ENCODE assay signal across 14 cellular contexts in the genomic region with DNA sequence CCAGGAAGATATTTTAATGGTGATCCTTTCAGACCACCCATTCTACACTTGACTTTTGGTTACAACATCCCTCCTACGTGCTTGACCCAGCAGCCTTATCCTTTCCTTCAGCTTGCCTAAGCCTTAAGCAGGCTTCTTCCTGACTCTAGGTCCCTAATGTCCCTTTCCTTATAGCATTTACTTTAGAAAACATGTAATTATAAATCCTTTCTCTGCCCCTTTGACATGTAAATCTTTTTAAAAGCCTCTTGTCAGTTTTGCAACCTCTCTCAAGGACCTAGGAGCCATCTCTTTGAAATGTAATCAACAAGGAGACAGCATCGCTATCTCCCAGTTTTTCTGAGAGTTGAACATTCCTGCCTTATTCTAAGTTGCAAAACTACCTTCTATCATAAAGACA.
A peak's percentile ranks its signal among the peaks of the same experiment; 100 is the strongest.
DNase-seq lines count a peak whose midpoint lies in the region; ATAC-seq and TF ChIP-seq lines count a peak whose summit lies in the region.
"Had no signal": no experiment of that assay in that cellular context is flagged by ENCODE, and none has a peak within 500 bp of the region (broad histone marks: within the 10 kb centered on the region; RNA-seq: fewer than 3 reads in every experiment).

No MANE protein-coding gene starts in this region.

- peaks cover 99% of the 10 kb centered on the region for H3K27me3 Mint-ChIP-seq in WTC11 (ENCODE audit: low read depth)
- no peaks in the 10 kb centered on the region for H3K27me3 Mint-ChIP-seq in mesothelial cell of epicardium (ENCODE audit: low read depth)

- CTCF ChIA-PET in WTC11 (lab: Charles Lee) = interaction anchor here (0.9 to 1.4 kb wide), 3 partner anchors 11 to 90 kb away, joined by 4 to 7 read pairs (median 5); no protein-coding TSS in a partner anchor

- POLR2A ChIA-PET in WTC11 (lab: Charles Lee) = no interaction called here

- DNase-seq in NCI-H2227 (lab: John Stamatoyannopoulos, UW; ENCODE audit: unreplicated experiment) (peak; percentile 16), WTC11 (ENCODE audit: low spot score) (no peak), iPS DF 4.7 (ENCODE audit: extremely low read depth, low spot score) (peak; percentile 22), mesothelial cell of epicardium (ENCODE audit: low spot score in 2 of 2, unreplicated experiment in 2 of 2) (no peak), putamen (ENCODE audit: low spot score) (no peak), cerebellar nuclear complex (lab: John Stamatoyannopoulos, UW) (no peak)
- DNase-seq in activated CD8-positive, alpha-beta memory T cell treated with anti-CD3 and anti-CD28 coated beads, Interleukin-2, amount 50 U/mL, for 4 hours = no peak
- DNase-seq: CD8-positive, alpha-beta T cell; COR-L47; DMS153; EL had no signal

- H3K4me1 Mint-ChIP-seq in WTC11 (peaks cover 57% of the 10 kb centered on the region), mesothelial cell of epicardium (peaks cover 10% of the 10 kb centered on the region)
- H3K4me1 Mint-ChIP-seq: CD14-positive monocyte had no signal

- H3K4me3 Mint-ChIP-seq in WTC11 = no peak overlapping the region
- H3K4me3 Mint-ChIP-seq in mesothelial cell of epicardium = no peak overlapping the region
- H3K4me3 Mint-ChIP-seq: CD14-positive monocyte; CD8-positive, alpha-beta T cell had no signal

- ATAC-seq in WTC11 = peak; percentile 80
- ATAC-seq: A549; CD8-positive, alpha-beta T cell; HCT116 had no signal

- H3K36me3 Mint-ChIP-seq in WTC11 = no peaks in the 10 kb centered on the region; the same call in 1 of the 2 replicates
- H3K36me3 Mint-ChIP-seq in mesothelial cell of epicardium = no peaks in the 10 kb centered on the region
- H3K36me3 Mint-ChIP-seq: CD14-positive monocyte; CD8-positive, alpha-beta T cell had no signal

- TF ChIP-seq CTCF in WTC11 (IDR thresholded peaks at IDR 0.05) (no peak), mesothelial cell of epicardium (IDR thresholded peaks at IDR 0.05; ENCODE audit: unreplicated experiment) (no peak)

- no peak overlapping the region for H3K27ac Mint-ChIP-seq in WTC11
- H3K27ac Mint-ChIP-seq in mesothelial cell of epicardium = no peak overlapping the region
- H3K27ac Mint-ChIP-seq: CD14-positive monocyte; CD8-positive, alpha-beta T cell had no signal

- no peaks in the 10 kb centered on the region for H3K9me3 Mint-ChIP-seq in WTC11
- H3K9me3 Mint-ChIP-seq in mesothelial cell of epicardium = no peaks in the 10 kb centered on the region

TF ChIP-seq in WTC11, 78 proteins besides CTCF, POLR2A, EP300 and RAD21:
- TF ChIP-seq ZNF219 (CRISPR knock-in tag; IDR thresholded peaks at IDR 0.05; ENCODE audit: borderline replicate concordance) = no peak
- no peak for TF ChIP-seq ATF1 (CRISPR knock-in tag; IDR thresholded peaks at IDR 0.05)
- TF ChIP-seq HMGA2 (CRISPR knock-in tag; IDR thresholded peaks at IDR 0.05) = no peak
- no peak for TF ChIP-seq CDX4 (CRISPR knock-in tag; IDR thresholded peaks at IDR 0.05; ENCODE audit: borderline replicate concordance)
- TF ChIP-seq FOXJ3 (CRISPR knock-in tag; IDR thresholded peaks at IDR 0.05; ENCODE audit: borderline replicate concordance) = no peak
- TF ChIP-seq RORB (CRISPR knock-in tag; IDR thresholded peaks at IDR 0.05) = no peak
- TF ChIP-seq OVOL2 (CRISPR knock-in tag; IDR thresholded peaks at IDR 0.05; ENCODE audit: borderline replicate concordance) = no peak
- no peak for TF ChIP-seq GRHL2 (CRISPR knock-in tag; IDR thresholded peaks at IDR 0.05; ENCODE audit: insufficient replicate concordance, severe bottlenecking)
- no peak for TF ChIP-seq TEAD4 (CRISPR knock-in tag; IDR thresholded peaks at IDR 0.05)
- no peak for TF ChIP-seq ZNF671 (CRISPR knock-in tag; IDR thresholded peaks at IDR 0.05)
- TF ChIP-seq EMX1 (CRISPR knock-in tag; IDR thresholded peaks at IDR 0.05) = no peak

Comparison
In these comparisons a context has a peak if more than half of its experiments do, and no peak if none do; other contexts are left out.
1. DNase-seq: peak in NCI-H2227 (single experiment) and iPS DF 4.7 (single experiment); none in WTC11 (single experiment), mesothelial cell of epicardium (0 of 2), putamen (single experiment), cerebellar nuclear complex (0 of 2) and activated CD8-positive, alpha-beta memory T cell treated with anti-CD3 and anti-CD28 coated beads, Interleukin-2, amount 50 U/mL, for 4 hours (single experiment).